Comparison of ENCODE assay signal across 21 cellular contexts in the genomic region with DNA sequence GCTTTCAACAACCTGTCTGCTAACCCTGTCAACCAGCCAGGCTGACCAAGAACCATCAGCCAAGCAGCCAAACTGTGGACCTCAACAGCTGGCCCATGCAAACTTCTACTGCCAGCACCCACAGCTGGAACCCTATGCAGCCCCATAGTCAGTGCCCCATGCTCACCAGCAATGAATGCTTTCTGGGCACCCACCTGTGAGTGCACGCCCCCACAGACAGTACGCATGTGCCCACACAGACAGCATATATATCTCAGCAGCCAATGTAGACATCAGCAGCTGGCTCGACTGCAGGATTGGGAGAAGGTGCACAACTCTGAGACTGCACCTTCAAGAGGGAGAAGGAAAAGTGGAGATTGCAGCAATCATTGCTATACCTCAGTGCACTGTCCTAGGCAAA.
"Had no signal": no experiment of that assay in that cellular context is flagged by ENCODE, and none has a peak within 500 bp of the region (broad histone marks: within the 10 kb centered on the region; RNA-seq: fewer than 3 reads in every experiment).

No MANE protein-coding gene starts in this region.

- ATAC-seq: Panc1, PC-3, SK-N-SH treated with all-trans-retinoic acid at 6 μM for 48 hours had no signal

- H3K27ac ChIP-seq: RWPE1, SJCRH30 had no signal

- H3K27me3 ChIP-seq: SJCRH30 had no signal

- H3K4me1 ChIP-seq: SJCRH30 had no signal

- H3K4me3 ChIP-seq: SJCRH30 had no signal

- DNase-seq: KBM-7, MV-4-11, NCI-H1048, NCI-H1105, NCI-H1417, NCI-H1436 treated with DMSO at 0.1 percent for 48 hours, NCI-H1694, NCI-H187 treated with DMSO at 0.1 percent for 48 hours, NCI-H2029 treated with DMSO at 0.1 percent for 48 hours, NCI-H2107, NCI-H2227 treated with DMSO at 0.1 percent for 48 hours, NCI-H510A, NCI-H524 treated with DMSO at 0.1 percent for 48 hours, NCI-H69, NCI-H774, PC-3, SHP77 treated with DMSO at 0.1 percent for 48 hours, SJCRH30 had no signal

- H3K9me3 ChIP-seq: SJCRH30 had no signal

- H3K36me3 ChIP-seq: SJCRH30 had no signal
